ENCODE assay signal across 8 cellular contexts in genomic region chr9:121362813-121363585, GRCh38. TPM values are rescaled to one million over a fixed set of nuclear protein-coding genes. Genes with fewer than 3 reads are reported as not detected.
DNase-seq lines count a peak whose midpoint lies in the region; ATAC-seq and TF ChIP-seq lines count a peak whose summit lies in the region.

No MANE protein-coding gene starts in this region.

- no peak overlapping the region for H2BK20ac ChIP-seq in H9 (ENCODE audit: low read depth, low read length, poor library complexity, severe bottlenecking)

- H3K9me3 Mint-ChIP-seq in Caco-2 (ENCODE audit: unreplicated experiment) (no peaks in the 10 kb centered on the region), H9 (no peaks in the 10 kb centered on the region)

- ATAC-seq in T-helper 17 cell, result no peak
- ATAC-seq in gastroesophageal sphincter, result peak; percentile 70
- ATAC-seq in psoas muscle, result peak; percentile 36 to 67 (median 57)
- ATAC-seq in HG03045 (IDR thresholded peaks at IDR 0.05; ENCODE audit: unreplicated experiment), result no peak
- ATAC-seq in GM21529 (IDR thresholded peaks at IDR 0.05; ENCODE audit: unreplicated experiment), result no peak

- H4K20me1 ChIP-seq in H9 (ENCODE audit: control insufficient read depth, insufficient read depth, insufficient read length), result no peaks in the 10 kb centered on the region

- H3K4me1 ChIP-seq in Caco-2, result peaks cover 24% of the 10 kb centered on the region
- peaks cover 63 to 100% (median 67%) of the 10 kb centered on the region in 3 donors for H3K4me1 ChIP-seq in gastroesophageal sphincter
- peaks cover 93% of the 10 kb centered on the region for H3K4me1 ChIP-seq in psoas muscle
- no peaks in the 10 kb centered on the region for H3K4me1 ChIP-seq in H9 (ENCODE audit: insufficient read depth, low read length)

- no peak overlapping the region for H2AK5ac ChIP-seq in H9 (ENCODE audit: insufficient read length, low read length)

- DNase-seq in Caco-2 (no peak), T-helper 17 cell (no peak), psoas muscle (no peak), H9 (no peak), NCI-H128 (lab: John Stamatoyannopoulos, UW; ENCODE audit: unreplicated experiment) (no peak)

- H3K27me3 Mint-ChIP-seq in Caco-2 (ENCODE audit: insufficient read depth, unreplicated experiment), result no peaks in the 10 kb centered on the region
- H3K27me3 Mint-ChIP-seq in T-helper 17 cell, result no peaks in the 10 kb centered on the region
- peaks cover 4% of the 10 kb centered on the region; the same call in 1 of the 2 replicates for H3K27me3 Mint-ChIP-seq in H9 (ENCODE audit: low read depth)

- H3K14ac ChIP-seq in H9 (ENCODE audit: insufficient read depth, low read length), result no peak overlapping the region

- H3K79me2 ChIP-seq in H9 (ENCODE audit: insufficient read depth, low read length), result no peaks in the 10 kb centered on the region

- H3K27ac ChIP-seq in gastroesophageal sphincter (peak overlapping the region; percentile 88 to 98 (median 96)), psoas muscle (peak overlapping the region; percentile 98), H9 (ENCODE audit: insufficient read length, low read depth, low read length) (no peak overlapping the region)

- H3K4me1 Mint-ChIP-seq in Caco-2 (ENCODE audit: low read depth, unreplicated experiment) (peaks cover 17% of the 10 kb centered on the region), T-helper 17 cell (peaks cover 31% of the 10 kb centered on the region), H9 (peaks cover 7 to 19% of the 10 kb centered on the region in 2 experiments)

- no peak overlapping the region for H4K91ac ChIP-seq in H9 (ENCODE audit: insufficient read length, low read depth, low read length)

- no peak overlapping the region for H2BK5ac ChIP-seq in H9 (ENCODE audit: insufficient read length, low read length)

- H3K4ac ChIP-seq in H9 (ENCODE audit: low read depth, low read length), result no peak overlapping the region

- H3K4me3 Mint-ChIP-seq in Caco-2 (ENCODE audit: unreplicated experiment) (no peak overlapping the region), T-helper 17 cell (no peak overlapping the region), H9 (no peak overlapping the region)

- H3K36me3 ChIP-seq in Caco-2 (ENCODE audit: control insufficient read depth, insufficient read depth, low read length), result no peaks in the 10 kb centered on the region
- peaks cover 0 to 6% of the 10 kb centered on the region in 2 donors for H3K36me3 ChIP-seq in gastroesophageal sphincter
- peaks cover 0 to 36% of the 10 kb centered on the region in 2 donors for H3K36me3 ChIP-seq in psoas muscle (ENCODE audit: insufficient read depth in 1 of 2, low read depth in 1 of 2)

- no peak overlapping the region for H3K4me3 ChIP-seq in Caco-2 (ENCODE audit: low read depth, low read length)
- peak overlapping the region; percentile 0 to 19 for H3K4me3 ChIP-seq in gastroesophageal sphincter
- H3K4me3 ChIP-seq in psoas muscle, result peak overlapping the region; percentile 87

- H3K23me2 ChIP-seq in H9 (ENCODE audit: insufficient read length, low read depth, low read length, poor library complexity, severe bottlenecking), result no peaks in the 10 kb centered on the region

- no peak overlapping the region for H3K4me2 ChIP-seq in H9 (ENCODE audit: insufficient read depth, insufficient read length, low read length)

- WGBS in gastroesophageal sphincter (ENCODE audit: low coverage in 1 of 2), 2 donors, result 0% methylated on average over 2 of the region's 2 CpGs
- WGBS in psoas muscle, 3 donors, result 3 to 5% (median 5%) methylated on average over 2 of the region's 2 CpGs
- no CpG with 5 or more reads among the region's 2 CpGs for WGBS in H9 (ENCODE audit: extremely low coverage, insufficient read length, low lambda C conversion rate)

- peak overlapping the region; percentile 20 for H3K27ac Mint-ChIP-seq in Caco-2 (ENCODE audit: unreplicated experiment)
- peak overlapping the region; percentile 81 for H3K27ac Mint-ChIP-seq in T-helper 17 cell
- no peak overlapping the region for H3K27ac Mint-ChIP-seq in H9

- H2BK12ac ChIP-seq in H9 (ENCODE audit: insufficient read length, low read depth, low read length), result no peak overlapping the region

- TF ChIP-seq CTCF in Caco-2 (IDR thresholded peaks at IDR 0.05; ENCODE audit: insufficient read depth in 1 of 2, low read depth in 1 of 2, low read length in 1 of 2, severe bottlenecking in 1 of 2, unreplicated experiment in 1 of 2) (no peak), gastroesophageal sphincter (IDR thresholded peaks at IDR 0.05) (no peak), psoas muscle (IDR thresholded peaks at IDR 0.05) (no peak), H9 (conservative IDR thresholded peaks at IDR 0.05) (no peak)

- no peak overlapping the region for H3K56ac ChIP-seq in H9 (ENCODE audit: insufficient read length, low read depth, low read length)

- no peak overlapping the region for H2AFZ ChIP-seq in H9 (ENCODE audit: low read length)

- no peaks in the 10 kb centered on the region for H3K36me3 Mint-ChIP-seq in Caco-2 (ENCODE audit: insufficient read depth, unreplicated experiment)
- peaks cover 2% of the 10 kb centered on the region for H3K36me3 Mint-ChIP-seq in T-helper 17 cell (ENCODE audit: low read depth)
- H3K36me3 Mint-ChIP-seq in H9 (ENCODE audit: insufficient read depth in 1 of 3, low read depth in 3 of 3), result no peaks in the 10 kb centered on the region

- H4K5ac ChIP-seq in H9 (ENCODE audit: insufficient read length, low read depth, low read length), result no peak overlapping the region

- H3K27me3 ChIP-seq in Caco-2 (replicated peaks; ENCODE audit: control insufficient read depth, insufficient read depth, low read length) (no peaks in the 10 kb centered on the region), gastroesophageal sphincter (no peaks in the 10 kb centered on the region), psoas muscle (ENCODE audit: insufficient read depth in 3 of 3, low read length in 2 of 3) (no peaks in the 10 kb centered on the region), H9 (ENCODE audit: insufficient read depth, low read length) (no peaks in the 10 kb centered on the region)

- H4K8ac ChIP-seq in H9 (replicated peaks; ENCODE audit: insufficient read length, low read depth, low read length), result no peak overlapping the region

- no peak overlapping the region for H3K23ac ChIP-seq in H9 (ENCODE audit: insufficient read length, low read depth, low read length)

- no peak overlapping the region for H2BK15ac ChIP-seq in H9 (ENCODE audit: low read depth, low read length)

- no peak for TF ChIP-seq POLR2A in gastroesophageal sphincter (IDR thresholded peaks at IDR 0.05)

- CTCF ChIA-PET in Caco-2 (lab: Charles Lee), result no interaction called here

- no peaks in the 10 kb centered on the region for H3K9me3 ChIP-seq in Caco-2
- H3K9me3 ChIP-seq in T-helper 17 cell (ENCODE audit: control insufficient read depth, low read length, poor library complexity, severe bottlenecking), result no peaks in the 10 kb centered on the region
- no peaks in the 10 kb centered on the region for H3K9me3 ChIP-seq in gastroesophageal sphincter
- H3K9me3 ChIP-seq in psoas muscle, result no peaks in the 10 kb centered on the region
- H3K9me3 ChIP-seq in H9 (ENCODE audit: control insufficient read depth, low read depth, low read length), result no peaks in the 10 kb centered on the region

- no peak overlapping the region for H3K18ac ChIP-seq in H9 (ENCODE audit: insufficient read length, low read depth, low read length)

- intact Hi-C loops in Caco-2 (cut with micrococcal nuclease; ENCODE audit: unreplicated experiment) (no loop called here), psoas muscle (cut with DNase I) (loop anchor here in 1 of 2 donors (5.0 kb wide), 1 partner anchor 41 kb away; no protein-coding TSS in a partner anchor)

- H3K79me1 ChIP-seq in H9 (ENCODE audit: insufficient read depth, low read depth, low read length, poor library complexity, severe bottlenecking), result no peaks in the 10 kb centered on the region

- H2BK120ac ChIP-seq in H9 (ENCODE audit: low read depth, low read length, poor library complexity, severe bottlenecking), result no peak overlapping the region

- H3T11ph ChIP-seq in H9 (ENCODE audit: low read length), result no peak overlapping the region

- POLR2A ChIA-PET in Caco-2 (lab: Charles Lee), result no interaction called here

- BruUV-seq in Caco-2 (replicated peaks; lab: Mats Ljungman, UMichigan), result no TSS peak

- H3K9ac ChIP-seq in H9 (ENCODE audit: extremely low read depth, insufficient read length, low read length), result no peak overlapping the region

- TF ChIP-seq EP300 in gastroesophageal sphincter (IDR thresholded peaks at IDR 0.05), result no peak

RNA-seq across cellular contexts. Expression of gene STOM, which starts 7.1 kb away (rescaled TPM):
- total RNA-seq in Caco-2 (2022) (26.5 and 33.1 TPM in 2 replicates), T-helper 17 cell (100 to 1,000 TPM in 1 of 2 donors, 10 to 100 TPM in 1; 77.9 to 115 TPM), gastroesophageal sphincter (100 to 1,000 TPM; 293 to 539 (median 457) TPM), psoas muscle (100 to 1,000 TPM in 3 of 4 donors, 10 to 100 TPM in 1; 89.6 to 237 (median 114) TPM), H9 (2021) (14.5 and 15.3 TPM in 2 replicates)
- polyA plus RNA-seq in psoas muscle, result 10 to 100 TPM; 53.2 to 83.4 (median 62.2) TPM

Comparison
In these comparisons a context has a peak if more than half of its experiments do, and no peak if none do; other contexts are left out.
1. H3K27ac Mint-ChIP-seq: peak in Caco-2 (single experiment) and T-helper 17 cell (single experiment); none in H9 (0 of 3).
2. ATAC-seq: peak in gastroesophageal sphincter (single experiment) and psoas muscle (4 of 4); none in T-helper 17 cell (single experiment), HG03045 (single experiment) and GM21529 (single experiment).